Comparison of ENCODE assay signal across 1 cellular context in the genomic region with DNA sequence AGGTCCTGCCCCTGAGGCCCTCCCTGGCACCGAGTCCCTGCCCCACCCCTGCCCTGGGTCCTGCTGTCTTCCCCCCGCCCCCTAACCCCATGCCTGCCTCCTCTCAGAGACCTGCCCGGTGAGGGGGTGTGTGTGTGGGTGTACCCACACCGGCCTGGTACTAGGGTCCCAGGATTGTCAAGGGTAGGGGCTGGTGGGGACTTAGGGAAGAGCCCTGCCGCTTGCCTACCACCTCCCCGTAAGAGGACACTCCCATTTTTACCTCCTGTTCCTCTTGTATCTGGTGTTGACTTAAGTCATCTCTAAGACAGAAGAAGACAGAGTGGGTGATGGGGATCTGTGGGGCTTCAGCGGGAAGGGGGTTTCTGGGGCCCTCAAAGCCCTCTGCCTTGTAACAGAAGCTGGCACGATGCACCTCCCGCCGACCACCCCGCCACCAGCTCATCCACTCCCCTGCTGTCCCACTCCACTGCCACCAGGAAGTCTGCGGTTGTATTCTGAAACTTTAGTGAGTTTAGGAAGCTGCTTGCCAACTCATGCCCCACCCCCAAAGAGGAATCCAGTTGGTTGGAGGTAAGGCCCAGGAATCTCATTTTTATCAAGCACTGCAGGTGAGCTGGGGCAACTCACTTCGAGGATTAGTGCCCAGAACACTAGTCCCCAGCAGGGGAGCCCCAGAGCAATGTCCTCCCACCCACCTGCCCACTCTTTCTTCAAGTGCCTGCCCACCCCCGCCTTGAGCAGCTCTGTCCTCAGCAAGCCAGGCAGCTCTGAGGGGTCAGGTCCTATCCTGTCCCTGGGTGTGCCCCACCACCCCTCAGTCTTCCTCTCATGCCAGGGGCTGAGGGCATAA.
TF ChIP-seq lines count a peak whose summit lies in the region.

No MANE protein-coding gene starts in this region.

TF ChIP-seq in HepG2, 621 proteins besides CTCF, POLR2A, EP300 and RAD21:
- TF ChIP-seq, protein P1, sequence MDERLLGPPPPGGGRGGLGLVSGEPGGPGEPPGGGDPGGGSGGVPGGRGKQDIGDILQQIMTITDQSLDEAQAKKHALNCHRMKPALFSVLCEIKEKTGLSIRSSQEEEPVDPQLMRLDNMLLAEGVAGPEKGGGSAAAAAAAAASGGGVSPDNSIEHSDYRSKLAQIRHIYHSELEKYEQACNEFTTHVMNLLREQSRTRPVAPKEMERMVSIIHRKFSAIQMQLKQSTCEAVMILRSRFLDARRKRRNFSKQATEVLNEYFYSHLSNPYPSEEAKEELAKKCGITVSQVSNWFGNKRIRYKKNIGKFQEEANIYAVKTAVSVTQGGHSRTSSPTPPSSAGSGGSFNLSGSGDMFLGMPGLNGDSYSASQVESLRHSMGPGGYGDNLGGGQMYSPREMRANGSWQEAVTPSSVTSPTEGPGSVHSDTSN (CRISPR knock-in tag; IDR thresholded peaks at IDR 0.05): no peak
- TF ChIP-seq, protein P2, sequence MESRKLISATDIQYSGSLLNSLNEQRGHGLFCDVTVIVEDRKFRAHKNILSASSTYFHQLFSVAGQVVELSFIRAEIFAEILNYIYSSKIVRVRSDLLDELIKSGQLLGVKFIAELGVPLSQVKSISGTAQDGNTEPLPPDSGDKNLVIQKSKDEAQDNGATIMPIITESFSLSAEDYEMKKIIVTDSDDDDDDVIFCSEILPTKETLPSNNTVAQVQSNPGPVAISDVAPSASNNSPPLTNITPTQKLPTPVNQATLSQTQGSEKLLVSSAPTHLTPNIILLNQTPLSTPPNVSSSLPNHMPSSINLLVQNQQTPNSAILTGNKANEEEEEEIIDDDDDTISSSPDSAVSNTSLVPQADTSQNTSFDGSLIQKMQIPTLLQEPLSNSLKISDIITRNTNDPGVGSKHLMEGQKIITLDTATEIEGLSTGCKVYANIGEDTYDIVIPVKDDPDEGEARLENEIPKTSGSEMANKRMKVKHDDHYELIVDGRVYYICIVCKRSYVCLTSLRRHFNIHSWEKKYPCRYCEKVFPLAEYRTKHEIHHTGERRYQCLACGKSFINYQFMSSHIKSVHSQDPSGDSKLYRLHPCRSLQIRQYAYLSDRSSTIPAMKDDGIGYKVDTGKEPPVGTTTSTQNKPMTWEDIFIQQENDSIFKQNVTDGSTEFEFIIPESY (CRISPR knock-in tag; IDR thresholded peaks at IDR 0.05): 0 out of 2 replicates have a peak, but pooled peaks have one; percentile 23
